9 cellular contexts compared by ENCODE assay signal in the genomic region with DNA sequence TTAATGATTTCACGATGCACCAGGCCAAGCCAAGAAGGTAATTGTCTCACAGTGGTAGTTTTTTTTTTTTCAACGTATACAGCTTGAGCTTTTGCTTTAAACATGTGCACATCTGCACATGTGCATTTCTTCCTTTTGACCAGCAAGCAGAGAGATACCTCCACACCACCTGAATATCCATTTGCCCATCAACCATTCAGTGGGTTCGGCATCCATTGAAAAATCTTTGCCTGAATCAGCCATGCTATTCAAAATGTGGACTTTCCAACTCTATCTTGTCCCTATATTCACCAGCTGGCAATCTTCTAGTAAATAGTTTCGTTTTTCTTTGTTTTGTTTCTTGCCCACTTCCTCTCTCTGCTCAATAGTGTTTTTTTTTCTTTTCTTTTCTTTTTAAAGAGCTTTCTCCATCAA. TPM values are rescaled to one million over a fixed set of nuclear protein-coding genes. Genes with fewer than 3 reads are reported as not detected.
A peak's percentile ranks its signal among the peaks of the same experiment; 100 is the strongest.
DNase-seq lines count a peak whose midpoint lies in the region; ATAC-seq and TF ChIP-seq lines count a peak whose summit lies in the region.
"Had no signal": no experiment of that assay in that cellular context is flagged by ENCODE, and none has a peak within 500 bp of the region (broad histone marks: within the 10 kb centered on the region; RNA-seq: fewer than 3 reads in every experiment).

No MANE protein-coding gene starts in this region.

- no peak for DNase-seq in activated CD8-positive, alpha-beta T cell treated with anti-CD3 and anti-CD28 coated beads, Interleukin-2, amount 10 ng/mL, durations not matched to agents 7 days and 5 days
- DNase-seq in progenitor cell of endocrine pancreas (ENCODE audit: low spot score, unreplicated experiment), result no peak
- no peak for DNase-seq in HEK293T (ENCODE audit: extremely low spot score)
- no peak for DNase-seq in endodermal cell
- DNase-seq in hepatocyte (ENCODE audit: low spot score), result no peak
- DNase-seq: thyroid gland had no signal

- peaks cover 2% of the 10 kb centered on the region for H3K36me3 Mint-ChIP-seq in activated CD8-positive, alpha-beta T cell treated with anti-CD3 and anti-CD28 coated beads, Interleukin-2, amount 10 ng/mL, durations not matched to agents 7 days and 5 days (ENCODE audit: low read depth)
- H3K36me3 Mint-ChIP-seq in progenitor cell of endocrine pancreas (ENCODE audit: insufficient read depth) (no peaks in the 10 kb centered on the region), endodermal cell (ENCODE audit: low read depth) (no peaks in the 10 kb centered on the region)

- peak overlapping the region; percentile 63; the same call in 1 of the 2 replicates for H3K27ac ChIP-seq in BLaER1
- H3K27ac ChIP-seq in endodermal cell (ENCODE audit: low read depth, low read length), result no peak overlapping the region
- no peak overlapping the region for H3K27ac ChIP-seq in hepatocyte
- H3K27ac ChIP-seq: thyroid gland had no signal

- H3K4me2 ChIP-seq in BLaER1 (peak overlapping the region; percentile 61), hepatocyte (no peak overlapping the region)

- POLR2A ChIA-PET in activated CD8-positive, alpha-beta T cell treated with anti-CD3 and anti-CD28 coated beads, Interleukin-2, amount 10 ng/mL, durations not matched to agents 7 days and 5 days (lab: Charles Lee), result interaction anchor here (0.8 to 2.9 kb wide), 4 partner anchors 9 to 62 kb away, joined by 4 to 29 read pairs (median 4); no protein-coding TSS in a partner anchor
- POLR2A ChIA-PET in HEK293T (lab: Yijun Ruan, JAX), result interaction anchor here (1.3 kb wide), 1 partner anchor 9 kb away, joined by 3 read pairs; no protein-coding TSS in a partner anchor

- H4K20me1 ChIP-seq in BLaER1, result no peaks in the 10 kb centered on the region
- no peaks in the 10 kb centered on the region for H4K20me1 ChIP-seq in hepatocyte (ENCODE audit: insufficient read depth, poor library complexity, severe bottlenecking)

- no peaks in the 10 kb centered on the region for H3K79me2 ChIP-seq in hepatocyte

- no peak overlapping the region for H2AFZ ChIP-seq in hepatocyte

- CTCF ChIA-PET in activated CD8-positive, alpha-beta T cell treated with anti-CD3 and anti-CD28 coated beads, Interleukin-2, amount 10 ng/mL, durations not matched to agents 7 days and 5 days (lab: Charles Lee), result interaction anchor here (0.9 to 9.5 kb wide), 11 partner anchors 9 to 277 kb away, joined by 3 to 138 read pairs (median 8); no protein-coding TSS in a partner anchor
- CTCF ChIA-PET in HEK293T (lab: Yijun Ruan, JAX), result no interaction called here

- peaks cover 10% of the 10 kb centered on the region for H3K9me3 ChIP-seq in BLaER1
- H3K9me3 ChIP-seq in endodermal cell (ENCODE audit: control insufficient read depth, low read length), result peaks cover 12% of the 10 kb centered on the region
- no peaks in the 10 kb centered on the region for H3K9me3 ChIP-seq in hepatocyte (ENCODE audit: low read depth)
- H3K9me3 ChIP-seq: thyroid gland had no signal

- H3K4me3 Mint-ChIP-seq in activated CD8-positive, alpha-beta T cell treated with anti-CD3 and anti-CD28 coated beads, Interleukin-2, amount 10 ng/mL, durations not matched to agents 7 days and 5 days, result peak overlapping the region; percentile 47
- no peak overlapping the region for H3K4me3 Mint-ChIP-seq in progenitor cell of endocrine pancreas (ENCODE audit: low read depth)
- no peak overlapping the region for H3K4me3 Mint-ChIP-seq in endodermal cell

- H3K9ac ChIP-seq in BLaER1, result no peak overlapping the region
- H3K9ac ChIP-seq in endodermal cell (ENCODE audit: extremely low read depth, low read length, poor library complexity, severe bottlenecking), result no peak overlapping the region

- no peaks in the 10 kb centered on the region for H3K27me3 Mint-ChIP-seq in activated CD8-positive, alpha-beta T cell treated with anti-CD3 and anti-CD28 coated beads, Interleukin-2, amount 10 ng/mL, durations not matched to agents 7 days and 5 days (ENCODE audit: low read depth)
- H3K27me3 Mint-ChIP-seq in progenitor cell of endocrine pancreas (no peaks in the 10 kb centered on the region), endodermal cell (ENCODE audit: insufficient read depth) (no peaks in the 10 kb centered on the region)

- H3K4me1 ChIP-seq in BLaER1, result peaks cover 13% of the 10 kb centered on the region
- H3K4me1 ChIP-seq in endodermal cell (ENCODE audit: control insufficient read depth, insufficient read depth, low read length), result no peaks in the 10 kb centered on the region
- no peaks in the 10 kb centered on the region for H3K4me1 ChIP-seq in hepatocyte (ENCODE audit: insufficient read depth)
- H3K4me1 ChIP-seq: thyroid gland had no signal

- peaks cover 19% of the 10 kb centered on the region for H3K4me1 Mint-ChIP-seq in activated CD8-positive, alpha-beta T cell treated with anti-CD3 and anti-CD28 coated beads, Interleukin-2, amount 10 ng/mL, durations not matched to agents 7 days and 5 days (ENCODE audit: low read depth)
- H3K4me1 Mint-ChIP-seq in progenitor cell of endocrine pancreas (ENCODE audit: low read depth), result peaks cover under 1% of the 10 kb centered on the region
- H3K4me1 Mint-ChIP-seq in endodermal cell, result peaks cover 1% of the 10 kb centered on the region

- no peaks in the 10 kb centered on the region for H3K9me3 Mint-ChIP-seq in activated CD8-positive, alpha-beta T cell treated with anti-CD3 and anti-CD28 coated beads, Interleukin-2, amount 10 ng/mL, durations not matched to agents 7 days and 5 days (ENCODE audit: insufficient read depth)
- H3K9me3 Mint-ChIP-seq in progenitor cell of endocrine pancreas (ENCODE audit: low read depth) (no peaks in the 10 kb centered on the region), endodermal cell (peaks cover 7% of the 10 kb centered on the region)

- TF ChIP-seq CTCF in progenitor cell of endocrine pancreas (IDR thresholded peaks at IDR 0.05; ENCODE audit: unreplicated experiment), result no peak
- no peak for TF ChIP-seq CTCF in endodermal cell (conservative IDR thresholded peaks at IDR 0.05)
- no peak for TF ChIP-seq CTCF in hepatocyte (IDR thresholded peaks at IDR 0.05; ENCODE audit: poor library complexity)

- H3K4me3 ChIP-seq in BLaER1, result no peak overlapping the region
- H3K4me3 ChIP-seq in endodermal cell (ENCODE audit: low read length), result no peak overlapping the region
- H3K4me3 ChIP-seq in hepatocyte, result no peak overlapping the region
- H3K4me3 ChIP-seq: thyroid gland had no signal

- WGBS in endodermal cell (ENCODE audit: insufficient coverage in 1 of 2, insufficient read length in 1 of 2), 2 experiments, result 77 to 100% methylated on average over 1 to 4 of the region's 4 CpGs
- 73% methylated on average over 4 of the region's 4 CpGs for WGBS in hepatocyte (ENCODE audit: low lambda C conversion rate, missing lambda C conversion rate)

- H3K9me2 ChIP-seq in hepatocyte (replicated peaks; ENCODE audit: insufficient read depth), result no peaks in the 10 kb centered on the region

- H3K27ac Mint-ChIP-seq in activated CD8-positive, alpha-beta T cell treated with anti-CD3 and anti-CD28 coated beads, Interleukin-2, amount 10 ng/mL, durations not matched to agents 7 days and 5 days, result peak overlapping the region; percentile 77
- no peak overlapping the region for H3K27ac Mint-ChIP-seq in progenitor cell of endocrine pancreas
- no peak overlapping the region for H3K27ac Mint-ChIP-seq in endodermal cell

- ATAC-seq in GM19351 (IDR thresholded peaks at IDR 0.05; ENCODE audit: unreplicated experiment), result peak; percentile 56
- peak; percentile 61 for ATAC-seq in HG03159 (IDR thresholded peaks at IDR 0.05; ENCODE audit: unreplicated experiment)
- peak; percentile 79 for ATAC-seq in activated CD8-positive, alpha-beta T cell treated with anti-CD3 and anti-CD28 coated beads, Interleukin-2, amount 10 ng/mL, durations not matched to agents 7 days and 5 days

- H3K36me3 ChIP-seq in BLaER1 (no peaks in the 10 kb centered on the region), endodermal cell (ENCODE audit: control insufficient read depth, insufficient read depth, low read length) (no peaks in the 10 kb centered on the region), hepatocyte (replicated peaks; ENCODE audit: insufficient read depth, low read depth) (no peaks in the 10 kb centered on the region)
- H3K36me3 ChIP-seq: thyroid gland had no signal

- H3K27me3 ChIP-seq in BLaER1, result no peaks in the 10 kb centered on the region
- no peaks in the 10 kb centered on the region for H3K27me3 ChIP-seq in endodermal cell (ENCODE audit: control insufficient read depth, insufficient read depth, low read length, poor library complexity, severe bottlenecking)
- no peaks in the 10 kb centered on the region for H3K27me3 ChIP-seq in hepatocyte
- H3K27me3 ChIP-seq: thyroid gland had no signal

TF ChIP-seq in HEK293T, 16 proteins besides CTCF, POLR2A, EP300 and RAD21 (continues in another document):
- TF ChIP-seq TARDBP (IDR thresholded peaks at IDR 0.05), result no peak
- TF ChIP-seq ELF4 (IDR thresholded peaks at IDR 0.05), result no peak
- no peak for TF ChIP-seq LEF1 (IDR thresholded peaks at IDR 0.05; ENCODE audit: borderline replicate concordance)
- TF ChIP-seq BHLHE40 (IDR thresholded peaks at IDR 0.05; ENCODE audit: borderline replicate concordance), result no peak
- TF ChIP-seq, protein P1, sequence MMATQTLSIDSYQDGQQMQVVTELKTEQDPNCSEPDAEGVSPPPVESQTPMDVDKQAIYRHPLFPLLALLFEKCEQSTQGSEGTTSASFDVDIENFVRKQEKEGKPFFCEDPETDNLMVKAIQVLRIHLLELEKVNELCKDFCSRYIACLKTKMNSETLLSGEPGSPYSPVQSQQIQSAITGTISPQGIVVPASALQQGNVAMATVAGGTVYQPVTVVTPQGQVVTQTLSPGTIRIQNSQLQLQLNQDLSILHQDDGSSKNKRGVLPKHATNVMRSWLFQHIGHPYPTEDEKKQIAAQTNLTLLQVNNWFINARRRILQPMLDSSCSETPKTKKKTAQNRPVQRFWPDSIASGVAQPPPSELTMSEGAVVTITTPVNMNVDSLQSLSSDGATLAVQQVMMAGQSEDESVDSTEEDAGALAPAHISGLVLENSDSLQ (IDR thresholded peaks at IDR 0.05), result no peak
- TF ChIP-seq SUZ12 (IDR thresholded peaks at IDR 0.05), result no peak
- no peak for TF ChIP-seq CTBP1 (IDR thresholded peaks at IDR 0.05; ENCODE audit: borderline replicate concordance)
- TF ChIP-seq SP1 (IDR thresholded peaks at IDR 0.05), result no peak

RNA-seq across cellular contexts. Expression of a gene that starts 7.7 kb away (rescaled TPM):
- total RNA-seq in activated CD8-positive, alpha-beta T cell treated with anti-CD3 and anti-CD28 coated beads, Interleukin-2, amount 10 ng/mL, durations not matched to agents 7 days and 5 days, result 100 to 1,000 TPM; 108 to 113 TPM
- total RNA-seq in progenitor cell of endocrine pancreas (203 and 216 TPM in 2 replicates), endodermal cell (100 to 1,000 TPM; 104 to 114 TPM), hepatocyte (41.0 and 57.2 TPM in 2 replicates)
- 114 TPM for polyA plus RNA-seq in endodermal cell (2013, experiment 1 of 2)
- 93.4 TPM for polyA plus RNA-seq in endodermal cell (2013, experiment 2 of 2)
- 55.4 and 57.1 TPM in 2 replicates for polyA plus RNA-seq in hepatocyte

RNA-seq across cellular contexts. Expression of a gene that starts 57.7 kb away (rescaled TPM):
- total RNA-seq in activated CD8-positive, alpha-beta T cell treated with anti-CD3 and anti-CD28 coated beads, Interleukin-2, amount 10 ng/mL, durations not matched to agents 7 days and 5 days, result 1 to 10 TPM; 6.2 to 6.3 TPM
- total RNA-seq in progenitor cell of endocrine pancreas (19.4 and 21.3 TPM in 2 replicates), endodermal cell (10 to 100 TPM in 1 of 2 donors, 1 to 10 TPM in 1; 9.4 to 14.7 TPM), hepatocyte (29.9 and 33.7 TPM in 2 replicates)
- polyA plus RNA-seq in endodermal cell (2013, experiment 1 of 2), result 6.4 TPM
- polyA plus RNA-seq in endodermal cell (2013, experiment 2 of 2), result 8.1 TPM
- polyA plus RNA-seq in hepatocyte, result 19.4 and 19.7 TPM in 2 replicates
